Comparison of ENCODE assay signal across 30 cellular contexts in the genomic region with DNA sequence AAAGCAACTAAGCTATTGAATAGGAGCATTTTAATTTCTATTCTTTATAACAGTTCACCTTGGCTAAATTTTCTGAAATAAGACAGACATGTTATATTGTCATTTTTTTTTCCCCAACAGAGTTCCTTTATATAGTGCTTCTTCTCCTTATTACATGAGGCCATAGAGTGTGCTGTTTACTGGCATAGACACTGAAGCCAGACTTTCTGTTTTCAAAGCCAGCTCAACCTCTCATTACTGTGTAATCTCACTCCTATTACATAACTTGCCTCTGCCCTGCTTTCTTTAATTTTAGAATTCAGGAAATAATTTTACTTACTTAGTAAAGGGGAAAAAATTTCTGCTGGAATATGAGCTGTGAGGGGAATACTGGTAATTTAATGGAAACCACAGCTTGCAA.
"Had no signal": no experiment of that assay in that cellular context is flagged by ENCODE, and none has a peak within 500 bp of the region (broad histone marks: within the 10 kb centered on the region; RNA-seq: fewer than 3 reads in every experiment).

No MANE protein-coding gene starts in this region.

- H3K27me3 ChIP-seq: brain microvascular endothelial cell, esophagus muscularis mucosa had no signal

- H3K36me3 ChIP-seq: brain microvascular endothelial cell, esophagus muscularis mucosa, WERI-Rb-1 had no signal

- H3K4me3 ChIP-seq: coronary artery, esophagus muscularis mucosa had no signal

- H3K4me1 ChIP-seq: esophagus muscularis mucosa had no signal

- ATAC-seq: activated CD4-positive, CD25-positive, alpha-beta regulatory T cell treated with anti-CD3 and anti-CD28 coated beads, Interleukin-2, amount 50 U/mL, for 24 hours; activated CD8-positive, alpha-beta T cell treated with anti-CD3 and anti-CD28 coated beads for 36 hours; activated naive CD4-positive, alpha-beta T cell treated with anti-CD3 and anti-CD28 coated beads, Interleukin-2, amount 50 U/mL, for 72 hours; activated T-cell treated with anti-CD3 and anti-CD28 coated beads, Interleukin-2, amount 50 U/mL, for 4 hours; effector memory CD8-positive, alpha-beta T cell; T-helper 17 cell had no signal

- DNase-seq: activated B cell treated with CpG ODN at 0.5 μM for 24 hours; activated CD4-positive, alpha-beta T cell treated with anti-CD3 and anti-CD28 coated beads for 48 hours; activated CD4-positive, alpha-beta T cell treated with anti-CD3 and anti-CD28 coated beads, Interleukin-2, amount 50 U/mL, for 1 hour; activated CD4-positive, alpha-beta T cell treated with anti-CD3 and anti-CD28 coated beads, Interleukin-2, amount 50 U/mL, for 48 hours; activated CD8-positive, alpha-beta memory T cell treated with anti-CD3 and anti-CD28 coated beads for 24 hours; activated CD8-positive, alpha-beta T cell treated with anti-CD3 and anti-CD28 coated beads for 36 hours; activated gamma-delta T cell; activated naive CD4-positive, alpha-beta T cell; activated naive CD4-positive, alpha-beta T cell treated with anti-CD3 and anti-CD28 coated beads, Interleukin-2, amount 10 ng/mL, durations not matched to agents 7 days and 5 days; activated naive CD8-positive, alpha-beta T cell treated with anti-CD3 and anti-CD28 coated beads, Interleukin-2, amount 10 ng/mL, durations not matched to agents 7 days and 5 days; activated T-cell treated with anti-CD3 and anti-CD28 coated beads, Interleukin-2, amount 50 U/mL, for 4 hours; amniotic stem cell; anterior cingulate cortex; brain microvascular endothelial cell; effector CD4-positive, alpha-beta T cell; effector memory CD8-positive, alpha-beta T cell; erythroblast; foreskin fibroblast; head of caudate nucleus; T-helper 1 cell; T-helper 17 cell; T1000; WERI-Rb-1 had no signal

- H3K27ac ChIP-seq: brain microvascular endothelial cell, coronary artery, esophagus muscularis mucosa, WERI-Rb-1 had no signal

- FAIRE-seq: astrocyte, bronchial epithelial cell, frontal cortex had no signal

- H3K9me3 ChIP-seq: esophagus muscularis mucosa had no signal
